In the genomic region with DNA sequence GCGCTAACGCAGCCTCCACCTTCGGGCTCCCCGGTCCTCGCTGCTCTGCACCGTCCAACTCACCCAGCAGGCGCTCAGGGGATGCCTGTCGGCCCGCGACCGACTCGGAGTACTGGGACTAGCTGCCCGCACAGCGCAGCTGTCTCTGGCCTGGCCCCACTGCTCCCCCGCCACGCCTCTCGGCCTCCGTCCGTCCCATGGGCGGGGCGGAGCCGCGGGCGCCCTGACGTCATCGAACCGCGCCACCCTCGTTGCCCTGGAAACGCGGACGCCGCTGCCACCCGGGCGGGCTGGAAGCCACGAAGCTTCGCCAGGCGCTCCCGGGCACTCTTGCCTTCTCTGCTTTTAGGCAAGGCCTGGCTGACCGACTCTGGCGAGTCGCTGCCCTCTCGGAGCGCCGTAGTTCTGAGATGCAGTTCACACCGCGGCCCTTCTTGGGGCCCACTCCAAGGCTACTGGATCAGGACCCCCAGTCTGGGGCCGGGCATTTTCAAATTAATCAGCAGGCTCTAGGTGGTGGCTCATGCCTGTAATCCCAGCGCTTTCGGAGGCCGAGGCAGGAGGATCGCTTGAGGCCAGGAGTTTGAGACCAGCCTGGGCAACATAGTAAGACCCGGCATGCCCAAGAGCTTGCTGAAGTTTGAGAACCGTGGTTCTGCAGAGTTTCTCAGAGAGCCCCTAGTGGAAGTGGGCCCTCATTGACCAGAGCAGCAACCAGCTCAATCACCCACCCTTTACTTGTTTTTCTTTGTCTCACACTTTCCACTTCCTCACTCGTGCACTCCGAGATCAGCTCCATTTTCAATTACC, we compare ENCODE assay signal across 8 cellular contexts. TPM values are rescaled to one million over a fixed set of nuclear protein-coding genes. Genes with fewer than 3 reads are reported as not detected.
DNase-seq lines count a peak whose midpoint lies in the region; ATAC-seq and TF ChIP-seq lines count a peak whose summit lies in the region.

No MANE protein-coding gene starts in this region.

- peak overlapping the region; percentile 97 for H3K4me2 ChIP-seq in IMR-90 (ENCODE audit: low read depth, low read length)

- H4K5ac ChIP-seq in IMR-90 (ENCODE audit: low read depth, low read length) = no peak overlapping the region

- dilution Hi-C loops in IMR-90 (cut with HindIII; ENCODE audit: low sequenced_read_pairs, unreplicated experiment) = no loop called here

- peak overlapping the region; percentile 74 for H3K9ac ChIP-seq in IMR-90 (ENCODE audit: low read depth, low read length)
- H3K9ac ChIP-seq in muscle layer of colon (ENCODE audit: low read length) = peak overlapping the region; percentile 71

- no TSS peak for BruUV-seq in IMR-90 (replicated peaks; lab: Mats Ljungman, UMichigan)

- H4K8ac ChIP-seq in IMR-90 (ENCODE audit: low read depth in 2 of 2, low read length in 2 of 2) = peak overlapping the region in 1 of 2 experiments; percentile 65; a peak in 1 of 4 replicates

- H3K36me3 ChIP-seq in IMR-90 (ENCODE audit: control insufficient read depth, insufficient read depth, low read length) = no peaks in the 10 kb centered on the region
- no peaks in the 10 kb centered on the region for H3K36me3 ChIP-seq in muscle layer of colon (ENCODE audit: insufficient read depth, low read length)

- H2AFZ ChIP-seq in IMR-90 (replicated peaks; ENCODE audit: low read length, poor library complexity) = peak overlapping the region; percentile 98

- H2AK5ac ChIP-seq in IMR-90 (ENCODE audit: low read depth, low read length) = 0 out of 2 replicates have a peak overlapping the region, but pooled peaks have one; percentile 38

- no peaks in the 10 kb centered on the region for H3K9me3 ChIP-seq in IMR-90 (ENCODE audit: control insufficient read depth, insufficient read depth, low read length)
- no peaks in the 10 kb centered on the region for H3K9me3 ChIP-seq in muscle layer of colon (ENCODE audit: low read length)

- peak; percentile 26; the same call in 1 of the 2 replicates for TF ChIP-seq RAD21 in IMR-90 (IDR thresholded peaks at IDR 0.05; ENCODE audit: low read length)

- intact Hi-C loops in IMR-90 (cut with micrococcal nuclease) = no loop called here

- peak overlapping the region; percentile 62; the same call in 1 of the 2 replicates for H3K23ac ChIP-seq in IMR-90 (ENCODE audit: low read depth, low read length)

- no peak overlapping the region for H3K18ac ChIP-seq in IMR-90 (ENCODE audit: low read depth, low read length)

- H3K9me1 ChIP-seq in IMR-90 (ENCODE audit: insufficient read depth, low read length) = peaks cover 2% of the 10 kb centered on the region; the same call in 1 of the 2 replicates

- no peak overlapping the region for H2BK20ac ChIP-seq in IMR-90 (ENCODE audit: low read depth, low read length)

- peak overlapping the region; percentile 59 for H2BK5ac ChIP-seq in IMR-90 (ENCODE audit: low read depth, low read length, poor library complexity, severe bottlenecking)

- POLR2A ChIA-PET in IMR-90 (lab: Charles Lee; ENCODE audit: unreplicated experiment) = no interaction called here

- peaks cover 27 to 42% of the 10 kb centered on the region in 2 experiments for H3K79me1 ChIP-seq in IMR-90 (ENCODE audit: low read depth in 1 of 2, low read length in 2 of 2)

- peaks cover 4% of the 10 kb centered on the region; the same call in 1 of the 2 replicates for H4K20me1 ChIP-seq in IMR-90 (ENCODE audit: insufficient read depth, low read length)

- peak; percentile 42 for TF ChIP-seq CTCF in IMR-90 (conservative IDR thresholded peaks at IDR 0.05; ENCODE audit: low read depth, low read length)

- H3K4me3 ChIP-seq in IMR-90 (ENCODE audit: insufficient read depth, low read depth, low read length) (peak overlapping the region; percentile 82), muscle layer of colon (ENCODE audit: low read depth in 1 of 2, low read length in 2 of 2) (peak overlapping the region; percentile 43 to 96)

- H3K14ac ChIP-seq in IMR-90 (replicated peaks; ENCODE audit: low read depth, low read length) = peak overlapping the region; percentile 73

- 1% methylated on average over 33 of the region's 56 CpGs; no CpG with 5 or more reads in 1 of the 2 experiments for WGBS in IMR-90 (ENCODE audit: extremely low coverage in 2 of 2, insufficient read length in 1 of 2), 2 experiments

- H3K56ac ChIP-seq in IMR-90 (ENCODE audit: extremely low read depth, insufficient read depth, low read length) = no peak overlapping the region; the same call in 1 of the 2 replicates

- in situ Hi-C loops in IMR-90 (cut with MboI; ENCODE audit: low sequenced_read_pairs) = loop anchor here (25.0 kb wide), 1 partner anchor 1659 kb away; no protein-coding TSS in a partner anchor

- peak overlapping the region; percentile 55; the same call in 1 of the 2 replicates for H3K4ac ChIP-seq in IMR-90 (ENCODE audit: low read depth, low read length)

- TF ChIP-seq POLR2A in IMR-90 (IDR thresholded peaks at IDR 0.05; ENCODE audit: low read depth, low read length) (peak; percentile 84), erythroblast (IDR thresholded peaks at IDR 0.05; ENCODE audit: low read length) (peak; percentile 68)

- no peak overlapping the region for H4K91ac ChIP-seq in IMR-90 (ENCODE audit: insufficient read depth, low read depth, low read length)

- H3K27ac ChIP-seq in IMR-90 (ENCODE audit: insufficient read depth, low read length) (peak overlapping the region; percentile 75), muscle layer of colon (ENCODE audit: low read depth, low read length) (peak overlapping the region; percentile 67)

- DNase-seq in DMS79 treated with DMSO at 0.1 percent for 48 hours (lab: John Stamatoyannopoulos, UW) (peak; percentile 39), IMR-90 (peak; percentile 80), OCI-M1 (lab: John Stamatoyannopoulos, UW) (peak; percentile 91), erythroblast (lab: John Stamatoyannopoulos, UW) (peak; percentile 90 to 95)
- DNase-seq in activated T-cell treated with anti-CD3 and anti-CD28 coated beads, Interleukin-2, amount 50 U/mL, for 1 hour = peak; percentile 99
- DNase-seq in stimulated activated CD8-positive, alpha-beta memory T cell treated with anti-CD3 and anti-CD28 coated beads, Interleukin-7, amount 100 ng/mL, for 24 hours (ENCODE audit: low read depth) = peak; percentile 90

- H3K4me1 ChIP-seq in IMR-90 (ENCODE audit: control insufficient read depth, insufficient read depth, low read length) = 0 out of 2 replicates have a peak, but pooled peaks cover 1% of the 10 kb centered on the region
- peaks cover 24% of the 10 kb centered on the region for H3K4me1 ChIP-seq in muscle layer of colon (ENCODE audit: insufficient read depth, low read length)

- no peak overlapping the region for H2BK15ac ChIP-seq in IMR-90 (ENCODE audit: low read depth, low read length)

- CTCF ChIA-PET in IMR-90 (lab: Yijun Ruan, JAX) = interaction anchor here (0.9 to 1.6 kb wide), 6 partner anchors 9 to 252 kb away, joined by 3 to 7 read pairs (median 4); no protein-coding TSS in a partner anchor

- H2AK9ac ChIP-seq in IMR-90 (replicated peaks; ENCODE audit: low read depth, low read length, poor library complexity) = peak overlapping the region; percentile 60

- H2BK120ac ChIP-seq in IMR-90 (ENCODE audit: low read depth, low read length) = no peak overlapping the region

- no peaks in the 10 kb centered on the region for H3K27me3 ChIP-seq in IMR-90 (ENCODE audit: control insufficient read depth, insufficient read depth, low read length)
- H3K27me3 ChIP-seq in muscle layer of colon (ENCODE audit: control insufficient read depth in 1 of 2, insufficient read depth in 2 of 2, low read length in 2 of 2) = no peaks in the 10 kb centered on the region

- ATAC-seq in GM21576 (IDR thresholded peaks at IDR 0.05; ENCODE audit: unreplicated experiment) (peak; percentile 90), IMR-90 (ENCODE audit: low read depth) (peak; percentile 98)

TF ChIP-seq in IMR-90, 13 proteins besides CTCF, POLR2A, EP300 and RAD21 (continues in another document):
- TF ChIP-seq, protein P1, sequence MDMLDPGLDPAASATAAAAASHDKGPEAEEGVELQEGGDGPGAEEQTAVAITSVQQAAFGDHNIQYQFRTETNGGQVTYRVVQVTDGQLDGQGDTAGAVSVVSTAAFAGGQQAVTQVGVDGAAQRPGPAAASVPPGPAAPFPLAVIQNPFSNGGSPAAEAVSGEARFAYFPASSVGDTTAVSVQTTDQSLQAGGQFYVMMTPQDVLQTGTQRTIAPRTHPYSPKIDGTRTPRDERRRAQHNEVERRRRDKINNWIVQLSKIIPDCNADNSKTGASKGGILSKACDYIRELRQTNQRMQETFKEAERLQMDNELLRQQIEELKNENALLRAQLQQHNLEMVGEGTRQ (IDR thresholded peaks at IDR 0.05; ENCODE audit: low read depth, low read length) = peak; percentile 35; the same call in 1 of the 2 replicates
- no peak for TF ChIP-seq NFE2L2 (IDR thresholded peaks at IDR 0.05; ENCODE audit: low read depth, low read length)
- no peak for TF ChIP-seq RFX5 (IDR thresholded peaks at IDR 0.05; ENCODE audit: low read depth, low read length)
- TF ChIP-seq RCOR1 (IDR thresholded peaks at IDR 0.05; ENCODE audit: insufficient replicate concordance, low read length) = no peak
- peak; percentile 98 for TF ChIP-seq MXI1 (IDR thresholded peaks at IDR 0.05; ENCODE audit: borderline replicate concordance, low read depth, low read length)
- TF ChIP-seq, protein P2, sequence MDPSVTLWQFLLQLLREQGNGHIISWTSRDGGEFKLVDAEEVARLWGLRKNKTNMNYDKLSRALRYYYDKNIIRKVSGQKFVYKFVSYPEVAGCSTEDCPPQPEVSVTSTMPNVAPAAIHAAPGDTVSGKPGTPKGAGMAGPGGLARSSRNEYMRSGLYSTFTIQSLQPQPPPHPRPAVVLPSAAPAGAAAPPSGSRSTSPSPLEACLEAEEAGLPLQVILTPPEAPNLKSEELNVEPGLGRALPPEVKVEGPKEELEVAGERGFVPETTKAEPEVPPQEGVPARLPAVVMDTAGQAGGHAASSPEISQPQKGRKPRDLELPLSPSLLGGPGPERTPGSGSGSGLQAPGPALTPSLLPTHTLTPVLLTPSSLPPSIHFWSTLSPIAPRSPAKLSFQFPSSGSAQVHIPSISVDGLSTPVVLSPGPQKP (IDR thresholded peaks at IDR 0.05; ENCODE audit: borderline replicate concordance, low read depth, low read length) = no peak
- no peak for TF ChIP-seq BHLHE40 (IDR thresholded peaks at IDR 0.05; ENCODE audit: low read depth, low read length)
- no peak for TF ChIP-seq FOS (IDR thresholded peaks at IDR 0.05; ENCODE audit: low read depth, low read length)
- TF ChIP-seq MAFK (IDR thresholded peaks at IDR 0.05; ENCODE audit: low read depth, low read length) = no peak
- peak; percentile 96 for TF ChIP-seq MAZ (IDR thresholded peaks at IDR 0.05; ENCODE audit: borderline replicate concordance, low read depth, low read length)

RNA-seq across cellular contexts. Expression of a gene that starts 12.0 kb away (rescaled TPM):
- 24.2 and 25.8 TPM in 2 replicates for total RNA-seq in IMR-90 (2012; rRNA removed)
- polyA plus RNA-seq in IMR-90 (2012; rRNA removed) = 13.2 and 15.2 TPM in 2 replicates
- 8.9 and 9.6 TPM in 2 replicates for polyA plus RNA-seq in IMR-90 (2012; cell fraction: cytosol; rRNA removed)
- polyA plus RNA-seq in IMR-90 (2012; cell fraction: nucleus; rRNA removed; ENCODE audit: low replicate concordance) = 18.2 and 21.1 TPM in 2 replicates

RNA-seq across cellular contexts. Expression of a gene that starts 12.1 kb away (rescaled TPM):
- 7.3 and 9.7 TPM in 2 replicates for total RNA-seq in IMR-90 (2012; rRNA removed)
- 6.3 and 8.1 TPM in 2 replicates for polyA plus RNA-seq in IMR-90 (2012; rRNA removed)
- polyA plus RNA-seq in IMR-90 (2012; cell fraction: cytosol; rRNA removed) = 3.5 and 5.1 TPM in 2 replicates
- polyA plus RNA-seq in IMR-90 (2012; cell fraction: nucleus; rRNA removed; ENCODE audit: low replicate concordance) = 15.8 and 24.6 TPM in 2 replicates

Comparison
In these comparisons a context has a peak if more than half of its experiments do, and no peak if none do; other contexts are left out.
1. Peak in every context shown above with its lines: DNase-seq, ATAC-seq, H3K4me3 ChIP-seq and H3K27ac ChIP-seq.
2. DNase-seq: peak in every context shown above with its lines; median percentile 99 in activated T-cell treated with anti-CD3 and anti-CD28 coated beads, Interleukin-2, amount 50 U/mL, for 1 hour; 92 in erythroblast; 91 in OCI-M1; 90 in stimulated activated CD8-positive, alpha-beta memory T cell treated with anti-CD3 and anti-CD28 coated beads, Interleukin-7, amount 100 ng/mL, for 24 hours; 80 in IMR-90; 39 in DMS79 treated with DMSO at 0.1 percent for 48 hours.